19 cellular contexts compared by ENCODE assay signal in genomic region chrX:114097866-114098265, GRCh38.
A peak's percentile ranks its signal among the peaks of the same experiment; 100 is the strongest.
DNase-seq lines count a peak whose midpoint lies in the region; ATAC-seq, FAIRE-seq and TF ChIP-seq lines count a peak whose summit lies in the region.
"Had no signal": no experiment of that assay in that cellular context is flagged by ENCODE, and none has a peak within 500 bp of the region (broad histone marks: within the 10 kb centered on the region; RNA-seq: fewer than 3 reads in every experiment).

No MANE protein-coding gene starts in this region.

- no peak overlapping the region for H3K18ac ChIP-seq in trophoblast cell (ENCODE audit: low read length)

- POLR2A ChIA-PET in K562 (lab: Yijun Ruan, JAX) = interaction anchor here (0.8 to 1.0 kb wide), 2 partner anchors 10 to 93 kb away, joined by 3 read pairs; no protein-coding TSS in a partner anchor

- no peak overlapping the region for H2BK12ac ChIP-seq in trophoblast cell (ENCODE audit: low read length)

- in situ Hi-C loops in K562 (cut with MboI) = no loop called here

- no peak overlapping the region for H4K12ac ChIP-seq in trophoblast cell (ENCODE audit: low read depth, low read length)

- BruUV-seq in K562 (replicated peaks; lab: Mats Ljungman, UMichigan) = no TSS peak

- H3K9ac ChIP-seq in K562 (ENCODE audit: insufficient read depth in 1 of 2, low read depth in 2 of 2, low read length in 2 of 2) = no peak overlapping the region
- H3K9ac ChIP-seq in trophoblast cell (ENCODE audit: low read length) = no peak overlapping the region
- H3K9ac ChIP-seq: BLaER1, GM23248 had no signal

- no peak overlapping the region for H3K27ac ChIP-seq in K562 (ENCODE audit: extremely low read depth, low read depth, low read length)
- H3K27ac ChIP-seq in trophoblast cell (ENCODE audit: low read depth, low read length) = no peak overlapping the region
- H3K27ac ChIP-seq: BLaER1, C4-2B, GM23248 had no signal

- DNase-seq in M059J (ENCODE audit: low read depth) (peak; percentile 2), K562 (ENCODE audit: extremely low read depth in 1 of 4, low spot score in 3 of 4) (no peak), trophoblast cell (peak; percentile 6 to 57), SK-N-DZ (ENCODE audit: low spot score) (no peak), superior temporal gyrus (ENCODE audit: extremely low spot score) (no peak)
- DNase-seq: Caco-2; CD4-positive, CD25-positive, alpha-beta regulatory T cell; CD8-positive, alpha-beta T cell; DMS79; EL; GDM1; GM23248; H7 had no signal

- TF ChIP-seq POLR2A in K562 (conservative IDR thresholded peaks at IDR 0.05) = no peak

- H4K91ac ChIP-seq in trophoblast cell (ENCODE audit: low read depth, low read length) = no peak overlapping the region

- no peak for TF ChIP-seq RAD21 in K562 (CRISPR knock-in tag; conservative IDR thresholded peaks at IDR 0.05 in 1 of 2, IDR thresholded peaks at IDR 0.05 in 1 of 2)

- WGBS in K562 (ENCODE audit: insufficient coverage, low coverage, missing lambda C conversion rate) = 3% methylated on average over 2 of the region's 2 CpGs
- no CpG with 5 or more reads among the region's 2 CpGs for WGBS in trophoblast cell (ENCODE audit: extremely low coverage, insufficient coverage, insufficient read length)

- no peak overlapping the region for H2BK120ac ChIP-seq in trophoblast cell (ENCODE audit: insufficient read depth, low read length, poor library complexity)

- peak; percentile 15 for FAIRE-seq in K562 (lab: Jason Lieb, UNC)
- FAIRE-seq: GM12878, GM19239 had no signal

- no peaks in the 10 kb centered on the region for H3K4me1 ChIP-seq in K562 (replicated peaks in 1 of 2; ENCODE audit: control insufficient read depth in 2 of 2, insufficient read depth in 2 of 2, low read length in 2 of 2)
- H3K4me1 ChIP-seq in trophoblast cell (ENCODE audit: control insufficient read depth in 1 of 2, insufficient read depth in 2 of 2, low read length in 2 of 2) = no peaks in the 10 kb centered on the region
- H3K4me1 ChIP-seq: BLaER1, Caco-2 had no signal

- no peak overlapping the region for H3K4ac ChIP-seq in trophoblast cell (ENCODE audit: low read depth, low read length)

- H3K4me2 ChIP-seq in K562 (ENCODE audit: insufficient read depth, low read length) (no peak overlapping the region), trophoblast cell (ENCODE audit: low read length) (no peak overlapping the region)
- H3K4me2 ChIP-seq: BLaER1 had no signal

- H3K23ac ChIP-seq in trophoblast cell (ENCODE audit: low read length) = no peak overlapping the region

- H2BK5ac ChIP-seq in trophoblast cell (ENCODE audit: low read depth, low read length, poor library complexity) = no peak overlapping the region

- H2AK5ac ChIP-seq in trophoblast cell (ENCODE audit: low read length) = no peak overlapping the region

- H2AFZ ChIP-seq in K562 (ENCODE audit: low read depth, low read length) = no peak overlapping the region
- H2AFZ ChIP-seq in trophoblast cell (ENCODE audit: insufficient read depth, low read length, poor library complexity) = no peak overlapping the region
- H2AFZ ChIP-seq: GM23248 had no signal

- H3K79me1 ChIP-seq in trophoblast cell (ENCODE audit: low read length) = no peaks in the 10 kb centered on the region

- ATAC-seq in K562 (no peak), HG03097 (IDR thresholded peaks at IDR 0.05; ENCODE audit: low FRiP score, unreplicated experiment) (no peak)
- ATAC-seq: CD8-positive, alpha-beta T cell; GM12878; HCT116 had no signal

- no peaks in the 10 kb centered on the region; the same call in 1 of the 2 replicates for H3K9me3 ChIP-seq in K562 (replicated peaks; ENCODE audit: control insufficient read depth, insufficient read depth, low read depth, low read length)
- no peaks in the 10 kb centered on the region for H3K9me3 ChIP-seq in trophoblast cell (ENCODE audit: insufficient read depth, low read depth, low read length)
- H3K9me3 ChIP-seq: BLaER1, Caco-2 had no signal

- no peak overlapping the region for H4K8ac ChIP-seq in trophoblast cell (ENCODE audit: low read depth, low read length)

- H4K20me1 ChIP-seq in K562 (replicated peaks; ENCODE audit: control insufficient read depth, insufficient read depth, low read length) = no peaks in the 10 kb centered on the region
- H4K20me1 ChIP-seq: BLaER1 had no signal

- TF ChIP-seq CTCF in K562 (IDR thresholded peaks at IDR 0.05 in 2 of 3, conservative IDR thresholded peaks at IDR 0.05 in 1 of 3; ENCODE audit: insufficient read depth in 2 of 3, low read depth in 1 of 3, low read length in 3 of 3) = no peak

- no peak for TF ChIP-seq EP300 in K562 (IDR thresholded peaks at IDR 0.05; ENCODE audit: low read length)

- no peaks in the 10 kb centered on the region for H3K9me1 ChIP-seq in K562 (ENCODE audit: control insufficient read depth, insufficient read depth, low read length)

- H3K79me2 ChIP-seq in K562 (ENCODE audit: control insufficient read depth, insufficient read depth, low read length) (no peaks in the 10 kb centered on the region), trophoblast cell (ENCODE audit: control insufficient read depth, insufficient read depth, low read length, poor library complexity) (no peaks in the 10 kb centered on the region)

- H3K27me3 ChIP-seq in K562 (ENCODE audit: control insufficient read depth in 2 of 2, insufficient read depth in 2 of 2, low read length in 2 of 2) = no peaks in the 10 kb centered on the region
- H3K27me3 ChIP-seq in trophoblast cell (ENCODE audit: insufficient read depth, low read length) = no peaks in the 10 kb centered on the region

- no peak overlapping the region for H3K4me3 ChIP-seq in K562
- no peak overlapping the region for H3K4me3 ChIP-seq in trophoblast cell (ENCODE audit: low read depth, low read length)
- H3K4me3 ChIP-seq: BLaER1, GM12878, GM23248 had no signal

- no peak overlapping the region for H3K14ac ChIP-seq in trophoblast cell (ENCODE audit: low read length)

- H3K36me3 ChIP-seq in K562 (ENCODE audit: control insufficient read depth, insufficient read depth, low read length) = no peaks in the 10 kb centered on the region
- H3K36me3 ChIP-seq in trophoblast cell (ENCODE audit: control insufficient read depth in 1 of 2, insufficient read depth in 2 of 2, low read length in 2 of 2) = no peaks in the 10 kb centered on the region
- H3K36me3 ChIP-seq: BLaER1 had no signal

- CTCF ChIA-PET in K562 (lab: Yijun Ruan, JAX; ENCODE audit: low intra/inter-chr PET ratio) = no interaction called here

- intact Hi-C loops in K562 (cut with micrococcal nuclease) = no loop called here

TF ChIP-seq in K562, 482 proteins besides CTCF, POLR2A, EP300 and RAD21 (continues in another document):
- TF ChIP-seq, protein P1, sequence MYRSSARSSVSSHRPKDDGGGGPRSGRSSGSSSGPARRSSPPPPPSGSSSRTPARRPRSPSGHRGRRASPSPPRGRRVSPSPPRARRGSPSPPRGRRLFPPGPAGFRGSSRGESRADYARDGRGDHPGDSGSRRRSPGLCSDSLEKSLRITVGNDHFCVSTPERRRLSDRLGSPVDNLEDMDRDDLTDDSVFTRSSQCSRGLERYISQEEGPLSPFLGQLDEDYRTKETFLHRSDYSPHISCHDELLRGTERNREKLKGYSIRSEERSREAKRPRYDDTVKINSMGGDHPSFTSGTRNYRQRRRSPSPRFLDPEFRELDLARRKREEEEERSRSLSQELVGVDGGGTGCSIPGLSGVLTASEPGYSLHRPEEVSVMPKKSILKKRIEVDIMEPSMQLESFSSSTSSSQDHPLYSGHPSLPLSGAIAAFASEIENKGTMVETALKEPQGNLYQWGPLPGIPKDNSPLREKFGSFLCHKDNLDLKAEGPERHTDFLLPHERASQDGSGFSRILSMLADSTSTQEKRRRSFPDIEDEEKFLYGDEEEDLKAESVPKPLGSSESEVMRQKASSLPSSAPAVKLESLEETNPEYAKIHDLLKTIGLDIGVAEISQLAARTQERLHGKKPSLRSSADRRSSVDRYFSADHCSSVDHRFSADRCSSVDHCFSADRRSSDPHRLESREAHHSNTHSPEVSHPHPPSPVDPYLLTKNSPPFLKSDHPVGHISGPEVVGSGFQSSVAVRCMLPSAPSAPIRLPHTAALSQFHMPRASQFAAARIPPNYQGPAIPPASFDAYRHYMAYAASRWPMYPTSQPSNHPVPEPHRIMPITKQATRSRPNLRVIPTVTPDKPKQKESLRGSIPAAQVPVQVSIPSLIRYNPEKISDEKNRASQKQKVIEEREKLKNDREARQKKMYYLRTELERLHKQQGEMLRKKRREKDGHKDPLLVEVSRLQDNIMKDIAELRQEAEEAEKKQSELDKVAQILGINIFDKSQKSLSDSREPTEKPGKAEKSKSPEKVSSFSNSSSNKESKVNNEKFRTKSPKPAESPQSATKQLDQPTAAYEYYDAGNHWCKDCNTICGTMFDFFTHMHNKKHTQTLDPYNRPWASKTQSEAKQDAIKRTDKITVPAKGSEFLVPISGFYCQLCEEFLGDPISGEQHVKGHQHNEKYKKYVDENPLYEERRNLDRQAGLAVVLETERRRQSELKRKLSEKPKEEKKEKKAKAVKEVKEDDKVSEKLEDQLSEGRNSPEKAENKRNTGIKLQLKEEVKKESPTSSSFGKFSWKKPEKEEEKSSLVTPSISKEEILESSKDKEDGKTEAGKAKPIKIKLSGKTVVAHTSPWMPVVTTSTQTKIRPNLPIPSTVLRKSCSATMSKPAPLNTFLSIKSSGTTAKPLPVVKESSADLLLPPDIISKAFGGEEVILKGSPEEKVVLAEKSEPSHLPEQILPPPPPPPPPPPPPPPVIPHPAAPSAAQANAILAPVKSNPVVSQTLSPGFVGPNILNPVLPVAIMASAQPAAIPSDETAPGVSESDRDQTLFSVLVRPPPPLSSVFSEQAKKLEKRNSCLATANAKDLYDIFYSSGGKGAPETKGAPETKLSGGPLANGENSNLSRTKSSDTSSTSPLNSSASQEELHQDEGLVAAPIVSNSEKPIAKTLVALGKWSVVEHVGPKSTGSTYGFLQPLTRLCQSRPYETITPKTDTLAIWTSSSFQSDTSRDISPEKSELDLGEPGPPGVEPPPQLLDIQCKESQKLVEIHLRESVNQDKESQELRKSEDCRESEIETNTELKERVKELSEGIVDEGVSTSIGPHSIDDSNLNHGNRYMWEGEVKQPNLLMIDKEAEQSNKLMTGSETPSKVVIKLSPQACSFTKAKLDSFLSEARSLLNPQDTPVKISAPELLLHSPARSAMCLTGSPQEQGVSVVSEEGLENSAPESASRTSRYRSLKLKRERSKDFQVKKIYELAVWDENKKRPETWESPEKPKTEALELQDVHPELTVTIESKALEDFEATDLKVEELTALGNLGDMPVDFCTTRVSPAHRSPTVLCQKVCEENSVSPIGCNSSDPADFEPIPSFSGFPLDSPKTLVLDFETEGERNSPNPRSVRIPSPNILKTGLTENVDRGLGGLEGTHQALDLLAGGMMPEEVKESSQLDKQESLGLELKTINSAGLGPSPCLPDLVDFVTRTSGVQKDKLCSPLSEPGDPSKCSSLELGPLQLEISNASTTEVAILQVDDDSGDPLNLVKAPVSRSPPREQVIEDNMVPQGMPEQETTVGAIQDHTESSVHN (IDR thresholded peaks at IDR 0.05; ENCODE audit: borderline replicate concordance in 1 of 2, low read depth in 1 of 2) = no peak

Comparison
In these comparisons a context has a peak if more than half of its experiments do, and no peak if none do; other contexts are left out.
1. DNase-seq: peak in M059J (single experiment) and trophoblast cell (2 of 2); none in K562 (0 of 4), SK-N-DZ (single experiment) and superior temporal gyrus (single experiment).